8 cellular contexts compared by ENCODE assay signal in genomic region chr10:123136806-123137642, GRCh38. TPM values are rescaled to one million over a fixed set of nuclear protein-coding genes. Genes with fewer than 3 reads are reported as not detected.
DNase-seq lines count a peak whose midpoint lies in the region; ATAC-seq and TF ChIP-seq lines count a peak whose summit lies in the region.

No MANE protein-coding gene starts in this region.

- H3K4me1 Mint-ChIP-seq in activated CD4-positive, alpha-beta T cell treated with anti-CD3 and anti-CD28 coated beads for 36 hours: peaks cover 42% of the 10 kb centered on the region
- peaks cover 25 to 44% of the 10 kb centered on the region in 2 donors for H3K4me1 Mint-ChIP-seq in stimulated activated naive B cell treated with anti-CD40 and anti-IgM and Interleukin-4, amounts not matched to agents 10 μg/mL and 1 μg/mL and 100 μg/mL, for 72 hours

- TF ChIP-seq CTCF in WERI-Rb-1 (IDR thresholded peaks at IDR 0.05; ENCODE audit: low read depth, low read length): no peak

- CTCF ChIA-PET in activated CD4-positive, alpha-beta T cell treated with anti-CD3 and anti-CD28 coated beads for 36 hours (lab: Charles Lee): interaction anchor here (0.7 to 1.3 kb wide), 2 partner anchors 9 to 15 kb away, joined by 5 to 7 read pairs; no protein-coding TSS in a partner anchor

- H3K4me3 ChIP-seq in WERI-Rb-1 (ENCODE audit: low read depth, low read length) (peak overlapping the region; percentile 2; the same call in 1 of the 2 replicates), right cardiac atrium (ENCODE audit: low read length) (peak overlapping the region; percentile 24)

- no peaks in the 10 kb centered on the region for H3K36me3 ChIP-seq in WERI-Rb-1

- H3K4me1 ChIP-seq in right cardiac atrium (ENCODE audit: control insufficient read depth, insufficient read depth, low read length): peaks cover 6% of the 10 kb centered on the region

- peak overlapping the region; percentile 55 for H3K27ac Mint-ChIP-seq in activated CD4-positive, alpha-beta T cell treated with anti-CD3 and anti-CD28 coated beads for 36 hours
- peak overlapping the region; percentile 95 for H3K27ac Mint-ChIP-seq in stimulated activated naive B cell treated with anti-CD40 and anti-IgM and Interleukin-4, amounts not matched to agents 10 μg/mL and 1 μg/mL and 100 μg/mL, for 72 hours

- H3K27me3 ChIP-seq in WERI-Rb-1 (ENCODE audit: insufficient read depth, low read depth, severe bottlenecking) (peaks cover 99% of the 10 kb centered on the region), right cardiac atrium (ENCODE audit: control insufficient read depth, insufficient read depth) (no peaks in the 10 kb centered on the region)

- H3K9me3 ChIP-seq in WERI-Rb-1 (ENCODE audit: severe bottlenecking) (no peaks in the 10 kb centered on the region), right cardiac atrium (ENCODE audit: control insufficient read depth, low read length) (no peaks in the 10 kb centered on the region)

- H3K27ac ChIP-seq in WERI-Rb-1 (no peak overlapping the region), right cardiac atrium (ENCODE audit: low read length) (no peak overlapping the region), substantia nigra (ENCODE audit: low read depth, low read length, poor library complexity, severe bottlenecking) (no peak overlapping the region)

- no peak for ATAC-seq in activated CD4-positive, alpha-beta T cell treated with anti-CD3 and anti-CD28 coated beads for 36 hours
- no peak for ATAC-seq in right cardiac atrium
- ATAC-seq in stimulated activated naive B cell treated with anti-CD40 and anti-IgM and Interleukin-4, amounts not matched to agents 10 μg/mL and 1 μg/mL and 100 μg/mL, for 72 hours (replicated peaks): no peak
- ATAC-seq in HG03520 (IDR thresholded peaks at IDR 0.05; ENCODE audit: unreplicated experiment): no peak

- 1% methylated on average over 83 of the region's 83 CpGs for WGBS in right cardiac atrium

- peak overlapping the region; percentile 72 for H3K4me3 Mint-ChIP-seq in activated CD4-positive, alpha-beta T cell treated with anti-CD3 and anti-CD28 coated beads for 36 hours
- H3K4me3 Mint-ChIP-seq in stimulated activated naive B cell treated with anti-CD40 and anti-IgM and Interleukin-4, amounts not matched to agents 10 μg/mL and 1 μg/mL and 100 μg/mL, for 72 hours: peak overlapping the region; percentile 86

- intact Hi-C loops in activated CD4-positive, alpha-beta T cell treated with anti-CD3 and anti-CD28 coated beads for 36 hours (cut with DNase I, micrococcal nuclease): loop anchor here (1.0 to 10.0 kb wide), 3 partner anchors 9 to 955 kb away; partner anchors contain the start of gene CHST15 (in 1 of the 2)
- intact Hi-C loops in right cardiac atrium (cut with DNase I): loop anchor here in 1 of 4 donors (10.0 kb wide), 2 partner anchors 238 to 418 kb away; no protein-coding TSS in a partner anchor

- H3K27me3 Mint-ChIP-seq in activated CD4-positive, alpha-beta T cell treated with anti-CD3 and anti-CD28 coated beads for 36 hours: peaks cover 76% of the 10 kb centered on the region
- peaks cover 72 to 79% of the 10 kb centered on the region in 2 donors for H3K27me3 Mint-ChIP-seq in stimulated activated naive B cell treated with anti-CD40 and anti-IgM and Interleukin-4, amounts not matched to agents 10 μg/mL and 1 μg/mL and 100 μg/mL, for 72 hours

- no peaks in the 10 kb centered on the region for H3K9me3 Mint-ChIP-seq in activated CD4-positive, alpha-beta T cell treated with anti-CD3 and anti-CD28 coated beads for 36 hours (ENCODE audit: low read depth)
- peaks cover 0 to 2% of the 10 kb centered on the region in 2 donors for H3K9me3 Mint-ChIP-seq in stimulated activated naive B cell treated with anti-CD40 and anti-IgM and Interleukin-4, amounts not matched to agents 10 μg/mL and 1 μg/mL and 100 μg/mL, for 72 hours

- DNase-seq in activated CD4-positive, alpha-beta T cell treated with anti-CD3 and anti-CD28 coated beads for 36 hours: peak; percentile 53
- DNase-seq in activated CD4-positive, alpha-beta T cell treated with anti-CD3 and anti-CD28 coated beads, Interleukin-2, amount 50 U/mL, for 4 hours: no peak
- no peak for DNase-seq in WERI-Rb-1
- peak in 1 of 3 donors; percentile 55 for DNase-seq in right cardiac atrium
- no peak for DNase-seq in stimulated activated naive B cell treated with anti-CD40 and anti-IgM and Interleukin-4, amounts not matched to agents 10 μg/mL and 1 μg/mL and 100 μg/mL, for 72 hours
- DNase-seq in NCI-H2196 (lab: John Stamatoyannopoulos, UW; ENCODE audit: unreplicated experiment): no peak
- no peak for DNase-seq in substantia nigra (lab: John Stamatoyannopoulos, UW)

- POLR2A ChIA-PET in activated CD4-positive, alpha-beta T cell treated with anti-CD3 and anti-CD28 coated beads for 36 hours (lab: Charles Lee): no interaction called here

- peaks cover 2% of the 10 kb centered on the region for H3K36me3 Mint-ChIP-seq in activated CD4-positive, alpha-beta T cell treated with anti-CD3 and anti-CD28 coated beads for 36 hours (ENCODE audit: low read depth)
- peaks cover 5 to 6% of the 10 kb centered on the region in 2 donors for H3K36me3 Mint-ChIP-seq in stimulated activated naive B cell treated with anti-CD40 and anti-IgM and Interleukin-4, amounts not matched to agents 10 μg/mL and 1 μg/mL and 100 μg/mL, for 72 hours

RNA-seq across cellular contexts. Expression of gene HMX3, which starts 1.3 kb away (rescaled TPM):
- total RNA-seq in activated CD4-positive, alpha-beta T cell treated with anti-CD3 and anti-CD28 coated beads for 36 hours: not detected
- total RNA-seq in right cardiac atrium: not detected
- polyA plus RNA-seq in right cardiac atrium: not detected

RNA-seq across cellular contexts. Expression of gene HMX2, which starts 10.9 kb away (rescaled TPM):
- under 1 TPM; 0.18 to 0.28 TPM for total RNA-seq in activated CD4-positive, alpha-beta T cell treated with anti-CD3 and anti-CD28 coated beads for 36 hours
- total RNA-seq in right cardiac atrium: not detected
- not detected for polyA plus RNA-seq in right cardiac atrium

RNA-seq across cellular contexts. Expression of gene BUB3, which starts 17.2 kb away (rescaled TPM):
- 100 to 1,000 TPM; 230 to 242 TPM for total RNA-seq in activated CD4-positive, alpha-beta T cell treated with anti-CD3 and anti-CD28 coated beads for 36 hours
- total RNA-seq in right cardiac atrium: 10 to 100 TPM; 33.7 to 43.0 (median 37.8) TPM
- 28.3 TPM for polyA plus RNA-seq in right cardiac atrium

Comparison
In these comparisons a context has a peak if more than half of its experiments do, and no peak if none do; other contexts are left out.
1. RNA of gene BUB3, which starts 17.2 kb away (total RNA-seq): 230 to 242 TPM in activated CD4-positive, alpha-beta T cell treated with anti-CD3 and anti-CD28 coated beads for 36 hours; 33.7 to 43.0 TPM in right cardiac atrium; every median in the first group is over 4 times any median in the second.